In genomic region chr9:94030318-94031179, GRCh38 we compare ENCODE assay signal across 1 cellular context.
TF ChIP-seq lines count a peak whose summit lies in the region.

No MANE protein-coding gene starts in this region.

TF ChIP-seq in H1, 55 proteins besides CTCF, POLR2A, EP300 and RAD21 (continued from another document):
- TF ChIP-seq USF2 (IDR thresholded peaks at IDR 0.05; ENCODE audit: low read length): peak; percentile 97
- TF ChIP-seq TAF1 (IDR thresholded peaks at IDR 0.05; ENCODE audit: low read depth, low read length): peak; percentile 82
- peak; percentile 87 for TF ChIP-seq POLR2AphosphoS5 (IDR thresholded peaks at IDR 0.05; ENCODE audit: low read depth, low read length)
- TF ChIP-seq CEBPB (IDR thresholded peaks at IDR 0.05; ENCODE audit: low read depth, low read length): no peak; the same call in 1 of the 2 replicates
- TF ChIP-seq CBX5 (IDR thresholded peaks at IDR 0.05; ENCODE audit: low read depth, low read length): no peak
- TF ChIP-seq ATF3 (IDR thresholded peaks at IDR 0.05; ENCODE audit: insufficient read depth, low read depth, low read length): peak; percentile 87
- no peak for TF ChIP-seq SIRT6 (IDR thresholded peaks at IDR 0.05; ENCODE audit: low read length)
- peak; percentile 86; the same call in 1 of the 2 replicates for TF ChIP-seq RBBP5 (IDR thresholded peaks at IDR 0.05; ENCODE audit: borderline replicate concordance, low read depth, low read length)
- peak in 1 of 2 experiments; percentile 63; a peak in 1 of 4 replicates for TF ChIP-seq HDAC2 (IDR thresholded peaks at IDR 0.05; ENCODE audit: borderline replicate concordance in 1 of 2, low read depth in 2 of 2, low read length in 2 of 2)
- TF ChIP-seq SIX5 (IDR thresholded peaks at IDR 0.05; ENCODE audit: low read depth, low read length): no peak
- TF ChIP-seq ASH2L (IDR thresholded peaks at IDR 0.05; ENCODE audit: low read length): peak; percentile 94
- peak; percentile 64 for TF ChIP-seq E2F6 (IDR thresholded peaks at IDR 0.05)
- TF ChIP-seq KDM4A (IDR thresholded peaks at IDR 0.05; ENCODE audit: low read depth, low read length, severe bottlenecking): peak; percentile 98
- no peak for TF ChIP-seq SP4 (IDR thresholded peaks at IDR 0.05; ENCODE audit: low read length)
- TF ChIP-seq SUZ12 (IDR thresholded peaks at IDR 0.05; ENCODE audit: low read length): peak; percentile 38
- no peak for TF ChIP-seq SRF (IDR thresholded peaks at IDR 0.05; ENCODE audit: low read depth, low read length)
- peak; percentile 70; the same call in 1 of the 2 replicates for TF ChIP-seq TBP (IDR thresholded peaks at IDR 0.05; ENCODE audit: low read depth, low read length)
- TF ChIP-seq JUND (IDR thresholded peaks at IDR 0.05; ENCODE audit: low read length): no peak
- TF ChIP-seq CREB1 (IDR thresholded peaks at IDR 0.05): peak; percentile 56; the same call in 1 of the 2 replicates
- TF ChIP-seq HDAC6 (IDR thresholded peaks at IDR 0.05; ENCODE audit: low read depth, low read length): no peak
- TF ChIP-seq CHD2 (IDR thresholded peaks at IDR 0.05; ENCODE audit: low read length): peak; percentile 71
- peak; percentile 81 for TF ChIP-seq TAF7 (optimal IDR thresholded peaks at IDR 0.05; ENCODE audit: borderline replicate concordance, low read depth, low read length)
- no peak for TF ChIP-seq ZNF274 (IDR thresholded peaks at IDR 0.05; ENCODE audit: borderline replicate concordance, extremely low read depth, low read length)
- no peak for TF ChIP-seq BACH1 (IDR thresholded peaks at IDR 0.05; ENCODE audit: low read length)
- TF ChIP-seq MAX (IDR thresholded peaks at IDR 0.05): peak; percentile 64
- TF ChIP-seq EGR1 (IDR thresholded peaks at IDR 0.05; ENCODE audit: borderline replicate concordance, low read depth, low read length): no peak
- no peak for TF ChIP-seq KDM5A (IDR thresholded peaks at IDR 0.05; ENCODE audit: low read length)
